Comparison of ENCODE assay signal across 25 cellular contexts in the genomic region with DNA sequence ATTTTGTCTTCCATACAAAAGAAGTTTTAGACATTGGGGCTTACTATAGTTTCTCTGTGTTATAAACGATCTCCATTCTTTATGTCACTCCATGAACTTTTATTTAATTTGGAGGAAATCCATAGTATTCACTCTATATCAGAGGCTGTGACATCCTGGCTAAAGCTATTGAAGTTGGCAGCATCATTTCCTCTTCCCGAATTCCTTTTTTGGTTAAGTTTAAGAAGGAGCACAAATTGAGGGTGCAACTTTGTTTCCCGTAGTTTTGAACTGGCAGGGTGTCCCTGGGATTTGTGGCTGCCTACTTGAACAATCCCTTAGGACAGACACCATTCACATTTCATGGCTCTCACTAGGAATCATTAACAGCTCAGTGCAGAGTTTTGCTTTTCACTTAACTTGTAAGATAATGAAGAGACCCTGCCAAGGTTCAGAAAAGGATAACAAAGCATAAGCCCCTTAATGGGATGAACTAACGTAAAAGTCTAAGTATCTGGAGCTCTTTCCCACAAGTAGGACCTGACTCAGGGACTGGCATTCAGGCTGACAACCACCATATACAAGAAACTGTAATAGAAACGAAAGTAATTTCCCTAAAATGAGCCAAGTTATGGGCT. TPM values are rescaled to one million over a fixed set of nuclear protein-coding genes. Genes with fewer than 3 reads are reported as not detected.
DNase-seq lines count a peak whose midpoint lies in the region; ATAC-seq, FAIRE-seq and TF ChIP-seq lines count a peak whose summit lies in the region.
"Had no signal": no experiment of that assay in that cellular context is flagged by ENCODE, and none has a peak within 500 bp of the region (broad histone marks: within the 10 kb centered on the region; RNA-seq: fewer than 3 reads in every experiment).

No MANE protein-coding gene starts in this region.

- H3K36me3 ChIP-seq in HEK293 (ENCODE audit: control insufficient read depth in 2 of 2, insufficient read depth in 1 of 2, low read length in 2 of 2): no peaks in the 10 kb centered on the region
- no peaks in the 10 kb centered on the region for H3K36me3 ChIP-seq in astrocyte (ENCODE audit: insufficient read depth, low read length)
- no peaks in the 10 kb centered on the region for H3K36me3 ChIP-seq in naive thymus-derived CD4-positive, alpha-beta T cell (ENCODE audit: control insufficient read depth in 2 of 3, insufficient read depth in 3 of 3, low read length in 3 of 3)
- H3K36me3 ChIP-seq: pancreas, sigmoid colon had no signal

- no peak for FAIRE-seq in astrocyte (lab: Jason Lieb, UNC)
- FAIRE-seq: colon, frontal cortex, G401.6, pancreas had no signal

- no peak overlapping the region for H3K27ac ChIP-seq in CD4-positive, alpha-beta T cell (ENCODE audit: low read depth, low read length)
- no peak overlapping the region for H3K27ac ChIP-seq in HEK293 (ENCODE audit: extremely low read depth, low read depth, low read length)
- no peak overlapping the region for H3K27ac ChIP-seq in astrocyte (ENCODE audit: low read depth, low read length)
- no peak overlapping the region for H3K27ac ChIP-seq in naive thymus-derived CD4-positive, alpha-beta T cell (ENCODE audit: low read depth, low read length)
- H3K27ac ChIP-seq: epithelial cell of prostate, pancreas, PC-9, sigmoid colon had no signal

- no peaks in the 10 kb centered on the region for H4K20me1 ChIP-seq in astrocyte (ENCODE audit: insufficient read depth, low read length)

- H3K27me3 ChIP-seq in CD4-positive, alpha-beta T cell (ENCODE audit: control insufficient read depth, insufficient read depth, low read length): no peaks in the 10 kb centered on the region
- no peaks in the 10 kb centered on the region for H3K27me3 ChIP-seq in astrocyte (ENCODE audit: insufficient read depth, low read length)
- H3K27me3 ChIP-seq in naive thymus-derived CD4-positive, alpha-beta T cell (ENCODE audit: control insufficient read depth in 2 of 2, insufficient read depth in 2 of 2, low read length in 2 of 2): no peaks in the 10 kb centered on the region
- H3K27me3 ChIP-seq: pancreas, sigmoid colon had no signal

- intact Hi-C loops in CD4-positive, alpha-beta T cell (cut with DNase I, micrococcal nuclease): no loop called here
- intact Hi-C loops in naive thymus-derived CD4-positive, alpha-beta T cell (cut with micrococcal nuclease): loop anchor here in 1 of 2 donors (1.0 to 2.0 kb wide), 3 partner anchors 7 to 14 kb away; no protein-coding TSS in a partner anchor
- intact Hi-C loops in sciatic nerve (cut with DNase I): no loop called here

- H3K79me2 ChIP-seq in astrocyte (ENCODE audit: insufficient read depth, low read length): no peaks in the 10 kb centered on the region

- no peak overlapping the region for H3K4me3 Mint-ChIP-seq in CD4-positive, alpha-beta T cell
- H3K4me3 Mint-ChIP-seq in astrocyte (ENCODE audit: unreplicated experiment): no peak overlapping the region
- peak overlapping the region in 4 of 10 donors; percentile 8 to 47 (median 14) for H3K4me3 Mint-ChIP-seq in naive thymus-derived CD4-positive, alpha-beta T cell
- H3K4me3 Mint-ChIP-seq: activated CD8-positive, alpha-beta memory T cell treated with anti-CD3 and anti-CD28 coated beads, Interleukin-2, amount 10 ng/mL, durations not matched to agents 7 days and 5 days had no signal

- H3K4me1 ChIP-seq in HEK293 (ENCODE audit: control insufficient read depth, insufficient read depth, low read length): peaks cover 6% of the 10 kb centered on the region
- peaks cover 6% of the 10 kb centered on the region for H3K4me1 ChIP-seq in astrocyte (ENCODE audit: insufficient read depth, low read length)
- H3K4me1 ChIP-seq in naive thymus-derived CD4-positive, alpha-beta T cell (ENCODE audit: control insufficient read depth in 2 of 2, insufficient read depth in 2 of 2, low read length in 2 of 2): peaks cover 8 to 41% of the 10 kb centered on the region in 2 donors
- H3K4me1 ChIP-seq: pancreas had no signal

- TF ChIP-seq CTCF in CD4-positive, alpha-beta T cell (IDR thresholded peaks at IDR 0.05): no peak
- no peak for TF ChIP-seq CTCF in HEK293 (tag by site-specific recombination; IDR thresholded peaks at IDR 0.05)
- TF ChIP-seq CTCF in astrocyte (IDR thresholded peaks at IDR 0.05; ENCODE audit: insufficient read depth, low read depth, low read length): no peak

- H2AFZ ChIP-seq in astrocyte (ENCODE audit: low read depth, low read length): peak overlapping the region; percentile 32

- H3K36me3 Mint-ChIP-seq in CD4-positive, alpha-beta T cell (ENCODE audit: low read depth): no peaks in the 10 kb centered on the region
- H3K36me3 Mint-ChIP-seq in astrocyte (ENCODE audit: low read depth, unreplicated experiment): no peaks in the 10 kb centered on the region
- peaks cover 0 to 2% (median 0%) of the 10 kb centered on the region in 5 donors for H3K36me3 Mint-ChIP-seq in naive thymus-derived CD4-positive, alpha-beta T cell
- H3K36me3 Mint-ChIP-seq: activated CD8-positive, alpha-beta memory T cell treated with anti-CD3 and anti-CD28 coated beads, Interleukin-2, amount 10 ng/mL, durations not matched to agents 7 days and 5 days had no signal

- no peaks in the 10 kb centered on the region for H3K27me3 Mint-ChIP-seq in CD4-positive, alpha-beta T cell
- peaks cover 2% of the 10 kb centered on the region for H3K27me3 Mint-ChIP-seq in astrocyte (ENCODE audit: low read depth, unreplicated experiment)
- H3K27me3 Mint-ChIP-seq in naive thymus-derived CD4-positive, alpha-beta T cell: no peaks in the 10 kb centered on the region
- H3K27me3 Mint-ChIP-seq: activated CD8-positive, alpha-beta memory T cell treated with anti-CD3 and anti-CD28 coated beads, Interleukin-2, amount 10 ng/mL, durations not matched to agents 7 days and 5 days had no signal

- H3K4me3 ChIP-seq in HEK293 (ENCODE audit: low read depth, low read length) (no peak overlapping the region), astrocyte (ENCODE audit: insufficient read depth, low read depth, low read length) (no peak overlapping the region)
- no peak overlapping the region for H3K4me3 ChIP-seq in naive thymus-derived CD4-positive, alpha-beta T cell (ENCODE audit: low read length)
- H3K4me3 ChIP-seq: mucosa of descending colon, pancreas, PC-9, sigmoid colon had no signal

- no peak overlapping the region for H3K9ac ChIP-seq in astrocyte (ENCODE audit: low read length)

- H3K9me3 Mint-ChIP-seq in CD4-positive, alpha-beta T cell: no peaks in the 10 kb centered on the region
- H3K9me3 Mint-ChIP-seq in astrocyte (ENCODE audit: unreplicated experiment): no peaks in the 10 kb centered on the region
- no peaks in the 10 kb centered on the region for H3K9me3 Mint-ChIP-seq in naive thymus-derived CD4-positive, alpha-beta T cell

- ATAC-seq in CD4-positive, alpha-beta T cell (ENCODE audit: poor library complexity): no peak
- ATAC-seq in naive thymus-derived CD4-positive, alpha-beta T cell: no peak
- ATAC-seq in sciatic nerve: no peak
- ATAC-seq in GM18511 (IDR thresholded peaks at IDR 0.05; ENCODE audit: unreplicated experiment): no peak
- ATAC-seq: activated CD8-positive, alpha-beta memory T cell treated with anti-CD3 and anti-CD28 coated beads, Interleukin-2, amount 10 ng/mL, durations not matched to agents 7 days and 5 days; mucosa of descending colon; pancreas had no signal

- H3K27ac Mint-ChIP-seq in CD4-positive, alpha-beta T cell: peak overlapping the region; percentile 50
- peak overlapping the region; percentile 16 for H3K27ac Mint-ChIP-seq in astrocyte (ENCODE audit: unreplicated experiment)
- peak overlapping the region in 6 of 9 donors; percentile 32 to 88 (median 66) for H3K27ac Mint-ChIP-seq in naive thymus-derived CD4-positive, alpha-beta T cell
- H3K27ac Mint-ChIP-seq: activated CD8-positive, alpha-beta memory T cell treated with anti-CD3 and anti-CD28 coated beads, Interleukin-2, amount 10 ng/mL, durations not matched to agents 7 days and 5 days had no signal

- POLR2A ChIA-PET in CD4-positive, alpha-beta T cell (lab: Charles Lee): interaction anchor here (0.7 to 4.8 kb wide), 10 partner anchors 7 to 795 kb away, joined by 3 to 31 read pairs (median 14); a partner anchor contains a TSS
- POLR2A ChIA-PET in HEK293 (lab: Yijun Ruan, JAX): interaction anchor here (1.3 to 2.5 kb wide), 2 partner anchors 13 to 16 kb away, joined by 5 to 6 read pairs; no protein-coding TSS in a partner anchor
- POLR2A ChIA-PET in naive thymus-derived CD4-positive, alpha-beta T cell (lab: Charles Lee): interaction anchor here (0.6 to 23.6 kb wide), 10 partner anchors 9 to 297 kb away, joined by 3 to 633 read pairs (median 10); a partner anchor contains a TSS

- CTCF ChIA-PET in CD4-positive, alpha-beta T cell (lab: Charles Lee): interaction anchor here (1.1 to 3.7 kb wide), 4 partner anchors 9 to 237 kb away, joined by 3 to 21 read pairs (median 14); no protein-coding TSS in a partner anchor
- CTCF ChIA-PET in HEK293 (lab: Yijun Ruan, JAX): interaction anchor here (2.8 to 3.0 kb wide), 2 partner anchors 12 to 38 kb away, joined by 19 to 20 read pairs; no protein-coding TSS in a partner anchor
- CTCF ChIA-PET in naive thymus-derived CD4-positive, alpha-beta T cell (lab: Charles Lee): interaction anchor here (1.1 to 4.1 kb wide), 6 partner anchors 10 to 321 kb away, joined by 3 to 42 read pairs (median 8); no protein-coding TSS in a partner anchor

- no peak overlapping the region for H3K4me2 ChIP-seq in astrocyte (ENCODE audit: low read length)
- H3K4me2 ChIP-seq: PC-9 had no signal

- no peaks in the 10 kb centered on the region for H3K9me3 ChIP-seq in CD4-positive, alpha-beta T cell (ENCODE audit: control insufficient read depth, low read length)
- no peaks in the 10 kb centered on the region for H3K9me3 ChIP-seq in HEK293 (ENCODE audit: control insufficient read depth, insufficient read depth, low read depth, low read length)
- no peaks in the 10 kb centered on the region for H3K9me3 ChIP-seq in astrocyte (ENCODE audit: insufficient read depth, low read depth, low read length)
- no peaks in the 10 kb centered on the region for H3K9me3 ChIP-seq in naive thymus-derived CD4-positive, alpha-beta T cell (ENCODE audit: control insufficient read depth in 2 of 3, low read length in 3 of 3)
- H3K9me3 ChIP-seq: mucosa of descending colon, pancreas, sigmoid colon had no signal

- DNase-seq in CD4-positive, alpha-beta T cell: no peak
- peak; percentile 22 for DNase-seq in astrocyte (ENCODE audit: low read depth)
- DNase-seq in naive thymus-derived CD4-positive, alpha-beta T cell: no peak
- DNase-seq in hepatic stellate cell (ENCODE audit: low spot score): no peak
- DNase-seq in sciatic nerve (ENCODE audit: low spot score): no peak
- DNase-seq in NCI-H1694 (lab: John Stamatoyannopoulos, UW): no peak
- DNase-seq: activated CD8-positive, alpha-beta memory T cell treated with anti-CD3 and anti-CD28 coated beads, Interleukin-2, amount 10 ng/mL, durations not matched to agents 7 days and 5 days; activated effector memory CD4-positive, alpha-beta T cell treated with anti-CD3 and anti-CD28 coated beads, Interleukin-2, amount 50 U/mL, for 16 hours; aorta; Calu3; mucosa of descending colon; NCI-H1105 treated with DMSO at 0.1 percent for 48 hours; NCI-H526; pancreas; PC-9; sigmoid colon; stimulated activated CD4-positive, alpha-beta T cell treated with anti-CD3 and anti-CD28 coated beads, Interleukin-1b, Interleukin-23, amount 100 ng/mL, for 48 hours; substantia nigra had no signal

- H3K4me1 Mint-ChIP-seq in CD4-positive, alpha-beta T cell (ENCODE audit: low read depth): peaks cover 57% of the 10 kb centered on the region
- peaks cover 8% of the 10 kb centered on the region for H3K4me1 Mint-ChIP-seq in astrocyte (ENCODE audit: low read depth, unreplicated experiment)
- peaks cover 19 to 75% (median 62%) of the 10 kb centered on the region in 7 donors for H3K4me1 Mint-ChIP-seq in naive thymus-derived CD4-positive, alpha-beta T cell

RNA-seq across cellular contexts. Expression of a gene that starts 13.9 kb away (rescaled TPM):
- 100 to 1,000 TPM; 397 to 414 TPM for total RNA-seq in CD4-positive, alpha-beta T cell
- 10.6 and 14.4 TPM in 2 replicates for total RNA-seq in astrocyte
- total RNA-seq in naive thymus-derived CD4-positive, alpha-beta T cell: 100 to 1,000 TPM; 116 to 305 (median 283) TPM
- 100 to 1,000 TPM; 209 to 247 TPM for polyA plus RNA-seq in naive thymus-derived CD4-positive, alpha-beta T cell
- total RNA-seq in sciatic nerve: 64.7 TPM
- total RNA-seq: Calu3, HT-29 had no signal
